In genomic region chr1:200837931-200838571, GRCh38 we compare ENCODE assay signal across 8 cellular contexts. TPM values are rescaled to one million over a fixed set of nuclear protein-coding genes. Genes with fewer than 3 reads are reported as not detected.
DNase-seq lines count a peak whose midpoint lies in the region; ATAC-seq, FAIRE-seq and TF ChIP-seq lines count a peak whose summit lies in the region.

No MANE protein-coding gene starts in this region.

- no peaks in the 10 kb centered on the region for H3K27me3 ChIP-seq in ACC112 (ENCODE audit: insufficient read depth, low read length)

- H3K9me3 Mint-ChIP-seq in glutamatergic neuron (ENCODE audit: unreplicated experiment) = peaks cover 5% of the 10 kb centered on the region
- no peaks in the 10 kb centered on the region for H3K9me3 Mint-ChIP-seq in activated T-helper 2 cell treated with anti-CD3 and anti-CD28 coated beads, Interferon-gamma antibody, Interleukin-2, Interleukin-4, amounts not matched to agents 10 μg/mL and 5 μg/mL and 100 μg/mL, durations not matched to agents 14 hours and 24 hours and 36 hours

- H3K36me3 Mint-ChIP-seq in glutamatergic neuron (ENCODE audit: unreplicated experiment) = peaks cover 15% of the 10 kb centered on the region
- no peaks in the 10 kb centered on the region for H3K36me3 Mint-ChIP-seq in activated T-helper 2 cell treated with anti-CD3 and anti-CD28 coated beads, Interferon-gamma antibody, Interleukin-2, Interleukin-4, amounts not matched to agents 10 μg/mL and 5 μg/mL and 100 μg/mL, durations not matched to agents 14 hours and 24 hours and 36 hours (ENCODE audit: low read depth)

- peak overlapping the region; percentile 72 for H3K27ac ChIP-seq in ACC112 (ENCODE audit: low read depth, low read length)

- ATAC-seq in SK-N-SH treated with all-trans-retinoic acid at 6 μM for 48 hours (peak; percentile 65), HG03439 (IDR thresholded peaks at IDR 0.05; ENCODE audit: unreplicated experiment) (no peak), GM21360 (IDR thresholded peaks at IDR 0.05; ENCODE audit: unreplicated experiment) (no peak), HG02981 (IDR thresholded peaks at IDR 0.05; ENCODE audit: unreplicated experiment) (no peak)

- TF ChIP-seq POLR2A in GM12892 (IDR thresholded peaks at IDR 0.05; ENCODE audit: low read depth, low read length) = no peak

- H3K27me3 Mint-ChIP-seq in glutamatergic neuron (ENCODE audit: unreplicated experiment) = no peaks in the 10 kb centered on the region
- H3K27me3 Mint-ChIP-seq in activated T-helper 2 cell treated with anti-CD3 and anti-CD28 coated beads, Interferon-gamma antibody, Interleukin-2, Interleukin-4, amounts not matched to agents 10 μg/mL and 5 μg/mL and 100 μg/mL, durations not matched to agents 14 hours and 24 hours and 36 hours (ENCODE audit: low read depth) = peaks cover 16% of the 10 kb centered on the region

- H3K4me3 Mint-ChIP-seq in glutamatergic neuron (ENCODE audit: unreplicated experiment) = no peak overlapping the region
- H3K4me3 Mint-ChIP-seq in activated T-helper 2 cell treated with anti-CD3 and anti-CD28 coated beads, Interferon-gamma antibody, Interleukin-2, Interleukin-4, amounts not matched to agents 10 μg/mL and 5 μg/mL and 100 μg/mL, durations not matched to agents 14 hours and 24 hours and 36 hours (ENCODE audit: low read depth) = no peak overlapping the region

- no peak overlapping the region for H2AFZ ChIP-seq in ACC112 (ENCODE audit: low read length, unreplicated experiment)

- no peak overlapping the region for H3K4me3 ChIP-seq in ACC112 (ENCODE audit: low read depth, low read length)

- H3K27ac Mint-ChIP-seq in glutamatergic neuron (ENCODE audit: unreplicated experiment) = no peak overlapping the region
- no peak overlapping the region for H3K27ac Mint-ChIP-seq in activated T-helper 2 cell treated with anti-CD3 and anti-CD28 coated beads, Interferon-gamma antibody, Interleukin-2, Interleukin-4, amounts not matched to agents 10 μg/mL and 5 μg/mL and 100 μg/mL, durations not matched to agents 14 hours and 24 hours and 36 hours

- FAIRE-seq in GM12892 (lab: Jason Lieb, UNC) = peak; percentile 57

- no peaks in the 10 kb centered on the region for H3K4me1 Mint-ChIP-seq in glutamatergic neuron (ENCODE audit: low read depth, unreplicated experiment)
- H3K4me1 Mint-ChIP-seq in activated T-helper 2 cell treated with anti-CD3 and anti-CD28 coated beads, Interferon-gamma antibody, Interleukin-2, Interleukin-4, amounts not matched to agents 10 μg/mL and 5 μg/mL and 100 μg/mL, durations not matched to agents 14 hours and 24 hours and 36 hours (ENCODE audit: low read depth) = no peaks in the 10 kb centered on the region

- peak; percentile 24 for TF ChIP-seq CTCF in glutamatergic neuron (IDR thresholded peaks at IDR 0.05; ENCODE audit: partially characterized antibody, unreplicated experiment)

- H3K4me1 ChIP-seq in ACC112 (ENCODE audit: control insufficient read depth, insufficient read depth, low read length, unreplicated experiment) = peaks cover 26% of the 10 kb centered on the region

- DNase-seq in GM12892 (ENCODE audit: insufficient read length) = no peak
- no peak for DNase-seq in glutamatergic neuron
- no peak for DNase-seq in activated T-helper 2 cell treated with anti-CD3 and anti-CD28 coated beads, Interferon-gamma antibody, Interleukin-2, Interleukin-4, amounts not matched to agents 10 μg/mL and 5 μg/mL and 100 μg/mL, durations not matched to agents 14 hours and 24 hours and 36 hours (ENCODE audit: low spot score)

- H3K36me3 ChIP-seq in ACC112 (ENCODE audit: insufficient read depth, low read length) = peaks cover 10% of the 10 kb centered on the region

- intact Hi-C loops in activated T-helper 2 cell treated with anti-CD3 and anti-CD28 coated beads, Interferon-gamma antibody, Interleukin-2, Interleukin-4, amounts not matched to agents 10 μg/mL and 5 μg/mL and 100 μg/mL, durations not matched to agents 14 hours and 24 hours and 36 hours (cut with micrococcal nuclease) = no loop called here

- peaks cover 8% of the 10 kb centered on the region for H3K79me2 ChIP-seq in ACC112 (ENCODE audit: control insufficient read depth, insufficient read depth, low read length, unreplicated experiment)

TF ChIP-seq in SK-N-SH treated with all-trans-retinoic acid at 6 μM for 48 hours, 23 proteins besides CTCF, POLR2A, EP300 and RAD21:
- no peak for TF ChIP-seq ESRRG (CRISPR knock-in tag; IDR thresholded peaks at IDR 0.05)
- 0 out of 2 replicates have a peak, but pooled peaks have one; percentile 43 for TF ChIP-seq ZC3H10 (CRISPR knock-in tag; IDR thresholded peaks at IDR 0.05)

RNA-seq across cellular contexts. Expression of gene GPR25, which starts 34.7 kb away (rescaled TPM):
- not detected for polyA plus RNA-seq in GM12892 (2012; ENCODE audit: missing spikeins)
- total RNA-seq in glutamatergic neuron (ENCODE audit: unreplicated experiment) = not detected
- not detected in 2 replicates for total RNA-seq in activated T-helper 2 cell treated with anti-CD3 and anti-CD28 coated beads, Interferon-gamma antibody, Interleukin-2, Interleukin-4, amounts not matched to agents 10 μg/mL and 5 μg/mL and 100 μg/mL, durations not matched to agents 14 hours and 24 hours and 36 hours

RNA-seq across cellular contexts. Expression of gene INAVA, which starts 56.6 kb away (rescaled TPM):
- polyA plus RNA-seq in GM12892 (2012; ENCODE audit: missing spikeins) = 2.2 TPM
- 2.4 TPM for total RNA-seq in glutamatergic neuron (ENCODE audit: unreplicated experiment)
- not detected in 2 replicates for total RNA-seq in activated T-helper 2 cell treated with anti-CD3 and anti-CD28 coated beads, Interferon-gamma antibody, Interleukin-2, Interleukin-4, amounts not matched to agents 10 μg/mL and 5 μg/mL and 100 μg/mL, durations not matched to agents 14 hours and 24 hours and 36 hours
